In genomic region chr1:160371691-160372208, GRCh38 we compare ENCODE assay signal across 25 cellular contexts. TPM values are rescaled to one million over a fixed set of nuclear protein-coding genes. Genes with fewer than 3 reads are reported as not detected.
"Had no signal": no experiment of that assay in that cellular context is flagged by ENCODE, and none has a peak within 500 bp of the region (broad histone marks: within the 10 kb centered on the region; RNA-seq: fewer than 3 reads in every experiment).

No MANE protein-coding gene starts in this region.

- H3K27ac ChIP-seq: breast epithelium, coronary artery, gastrocnemius medialis, heart left ventricle, pancreas, stomach, upper lobe of left lung had no signal

- ATAC-seq: activated CD4-positive, CD25-positive, alpha-beta regulatory T cell treated with anti-CD3 and anti-CD28 coated beads, Interleukin-2, amount 50 U/mL, for 24 hours; activated CD8-positive, alpha-beta T cell treated with anti-CD3 and anti-CD28 coated beads, Interleukin-2, amount 10 ng/mL, durations not matched to agents 7 days and 5 days; activated T-cell treated with anti-CD3 and anti-CD28 coated beads, Interleukin-2, amount 50 U/mL, for 4 hours; esophagus mucosa; gastrocnemius medialis; heart left ventricle; mucosa of descending colon; naive thymus-derived CD4-positive, alpha-beta T cell; pancreas; sciatic nerve; stimulated activated effector memory CD8-positive, alpha-beta T cell treated with anti-CD3 and anti-CD28 coated beads, Interleukin-12 subunit alpha, Interleukin-12 subunit beta, amount 100 ng/mL, for 72 hours had no signal

- H3K36me3 Mint-ChIP-seq: immature natural killer cell; naive thymus-derived CD4-positive, alpha-beta T cell; stimulated activated effector memory CD8-positive, alpha-beta T cell treated with anti-CD3 and anti-CD28 coated beads, Interleukin-12 subunit alpha, Interleukin-12 subunit beta, amount 100 ng/mL, for 72 hours had no signal

- H3K9me3 ChIP-seq: breast epithelium, gastrocnemius medialis, heart left ventricle, mucosa of descending colon, pancreas, stomach, upper lobe of left lung had no signal

- H3K36me3 ChIP-seq: breast epithelium, gastrocnemius medialis, heart left ventricle, pancreas, stomach, upper lobe of left lung had no signal

- H3K4me3 Mint-ChIP-seq: activated CD4-positive, alpha-beta T cell treated with anti-CD3 and anti-CD28 coated beads, Interleukin-2, amount 10 ng/mL, durations not matched to agents 7 days and 5 days; activated CD8-positive, alpha-beta T cell treated with anti-CD3 and anti-CD28 coated beads, Interleukin-2, amount 10 ng/mL, durations not matched to agents 7 days and 5 days; activated T-cell treated with anti-CD3 and anti-CD28 coated beads, Interleukin-2, amount 50 U/mL, for 4 hours; immature natural killer cell; naive thymus-derived CD4-positive, alpha-beta T cell; stimulated activated effector memory CD8-positive, alpha-beta T cell treated with anti-CD3 and anti-CD28 coated beads, Interleukin-12 subunit alpha, Interleukin-12 subunit beta, amount 100 ng/mL, for 72 hours had no signal

- H3K27me3 ChIP-seq: breast epithelium, pancreas, upper lobe of left lung had no signal

- H3K9me3 Mint-ChIP-seq: activated CD4-positive, alpha-beta T cell treated with anti-CD3 and anti-CD28 coated beads, Interleukin-2, amount 10 ng/mL, durations not matched to agents 7 days and 5 days; activated T-cell treated with anti-CD3 and anti-CD28 coated beads, Interleukin-2, amount 50 U/mL, for 4 hours; immature natural killer cell; stimulated activated effector memory CD8-positive, alpha-beta T cell treated with anti-CD3 and anti-CD28 coated beads, Interleukin-12 subunit alpha, Interleukin-12 subunit beta, amount 100 ng/mL, for 72 hours had no signal

- DNase-seq: activated CD4-positive, alpha-beta T cell treated with anti-CD3 and anti-CD28 coated beads, Interleukin-2, amount 10 ng/mL, durations not matched to agents 7 days and 5 days; activated CD8-positive, alpha-beta T cell treated with anti-CD3 and anti-CD28 coated beads, Interleukin-2, amount 10 ng/mL, durations not matched to agents 7 days and 5 days; activated effector memory CD4-positive, alpha-beta T cell treated with Interleukin-2 at 50 U/mL for 16 hours; activated naive CD4-positive, alpha-beta T cell treated with anti-CD3 and anti-CD28 coated beads, Interleukin-2, amount 50 U/mL, for 16 hours; activated T-cell treated with anti-CD3 and anti-CD28 coated beads, Interleukin-2, amount 50 U/mL, for 4 hours; aorta; effector CD4-positive, alpha-beta T cell; gastrocnemius medialis; heart left ventricle; immature natural killer cell; mesenchymal stem cell; mucosa of descending colon; pancreas; stimulated activated CD4-positive, alpha-beta T cell treated with anti-CD3 and anti-CD28 coated beads, Interleukin-4, amount 100 ng/mL, for 1 hour; stomach; upper lobe of left lung had no signal

- H3K4me3 ChIP-seq: breast epithelium, coronary artery, gastrocnemius medialis, heart left ventricle, mucosa of descending colon, pancreas, smooth muscle cell, stomach, upper lobe of left lung had no signal

- H3K27ac Mint-ChIP-seq: activated CD4-positive, alpha-beta T cell treated with anti-CD3 and anti-CD28 coated beads, Interleukin-2, amount 10 ng/mL, durations not matched to agents 7 days and 5 days; activated CD8-positive, alpha-beta T cell treated with anti-CD3 and anti-CD28 coated beads, Interleukin-2, amount 10 ng/mL, durations not matched to agents 7 days and 5 days; immature natural killer cell; stimulated activated effector memory CD8-positive, alpha-beta T cell treated with anti-CD3 and anti-CD28 coated beads, Interleukin-12 subunit alpha, Interleukin-12 subunit beta, amount 100 ng/mL, for 72 hours had no signal

- H3K4me1 ChIP-seq: pancreas had no signal

RNA-seq across cellular contexts. Expression of gene NHLH1, which starts 4.9 kb away (rescaled TPM):
- total RNA-seq: pancreas, sciatic nerve, smooth muscle cell, stomach had no signal
- polyA plus RNA-seq: aorta; immature natural killer cell; liver; naive thymus-derived CD4-positive, alpha-beta T cell had no signal

RNA-seq across cellular contexts. Expression of gene VANGL2, which starts 28.6 kb away (rescaled TPM):
- total RNA-seq: activated CD8-positive, alpha-beta T cell treated with anti-CD3 and anti-CD28 coated beads, Interleukin-2, amount 10 ng/mL, durations not matched to agents 7 days and 5 days had no signal
- polyA plus RNA-seq: immature natural killer cell; naive thymus-derived CD4-positive, alpha-beta T cell had no signal
